Comparison of ENCODE assay signal across 1 cellular context in genomic region chr12:56274299-56274698, GRCh38.
TF ChIP-seq lines count a peak whose summit lies in the region.

No MANE protein-coding gene starts in this region.

TF ChIP-seq in HepG2, 621 proteins besides CTCF, POLR2A, EP300 and RAD21:
- no peak for TF ChIP-seq ATF3 (CRISPR knock-in tag; IDR thresholded peaks at IDR 0.05)
- no peak for TF ChIP-seq NFYB (CRISPR knock-in tag; IDR thresholded peaks at IDR 0.05)
- no peak for TF ChIP-seq MZF1 (CRISPR knock-in tag; IDR thresholded peaks at IDR 0.05; ENCODE audit: borderline replicate concordance)
- TF ChIP-seq KDM6A (CRISPR knock-in tag; IDR thresholded peaks at IDR 0.05; ENCODE audit: low read depth) = no peak
- TF ChIP-seq NR0B2 (CRISPR knock-in tag; IDR thresholded peaks at IDR 0.05) = no peak
- TF ChIP-seq ZNF121 (CRISPR knock-in tag; IDR thresholded peaks at IDR 0.05) = peak; percentile 57; the same call in 1 of the 2 replicates
TF ChIP-seq in HepG2: peak in this region for 1.
